1 cellular context compared by ENCODE assay signal in the genomic region with DNA sequence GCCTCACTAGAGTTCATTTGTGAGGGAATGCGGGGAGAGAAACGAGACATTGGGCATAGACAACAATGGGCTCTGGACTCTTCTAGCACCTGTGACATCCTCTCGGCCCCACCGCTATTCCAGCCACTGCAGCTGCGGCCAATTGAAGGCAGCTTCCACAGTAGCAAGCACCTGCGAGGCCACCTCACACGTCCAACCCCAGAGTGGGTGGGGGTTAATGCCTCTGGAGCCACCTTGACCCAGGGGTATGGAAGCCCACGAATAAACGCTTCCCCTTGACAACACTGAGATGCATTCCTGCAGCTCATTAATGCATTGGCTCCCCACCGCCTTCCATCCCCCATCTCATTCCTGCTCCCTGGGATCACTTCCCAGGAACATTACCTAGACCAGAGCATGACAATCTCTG.
TF ChIP-seq lines count a peak whose summit lies in the region.

No MANE protein-coding gene starts in this region.

TF ChIP-seq in SK-N-SH, 30 proteins besides CTCF, POLR2A, EP300 and RAD21 (continued from another document):
- TF ChIP-seq, protein P1, sequence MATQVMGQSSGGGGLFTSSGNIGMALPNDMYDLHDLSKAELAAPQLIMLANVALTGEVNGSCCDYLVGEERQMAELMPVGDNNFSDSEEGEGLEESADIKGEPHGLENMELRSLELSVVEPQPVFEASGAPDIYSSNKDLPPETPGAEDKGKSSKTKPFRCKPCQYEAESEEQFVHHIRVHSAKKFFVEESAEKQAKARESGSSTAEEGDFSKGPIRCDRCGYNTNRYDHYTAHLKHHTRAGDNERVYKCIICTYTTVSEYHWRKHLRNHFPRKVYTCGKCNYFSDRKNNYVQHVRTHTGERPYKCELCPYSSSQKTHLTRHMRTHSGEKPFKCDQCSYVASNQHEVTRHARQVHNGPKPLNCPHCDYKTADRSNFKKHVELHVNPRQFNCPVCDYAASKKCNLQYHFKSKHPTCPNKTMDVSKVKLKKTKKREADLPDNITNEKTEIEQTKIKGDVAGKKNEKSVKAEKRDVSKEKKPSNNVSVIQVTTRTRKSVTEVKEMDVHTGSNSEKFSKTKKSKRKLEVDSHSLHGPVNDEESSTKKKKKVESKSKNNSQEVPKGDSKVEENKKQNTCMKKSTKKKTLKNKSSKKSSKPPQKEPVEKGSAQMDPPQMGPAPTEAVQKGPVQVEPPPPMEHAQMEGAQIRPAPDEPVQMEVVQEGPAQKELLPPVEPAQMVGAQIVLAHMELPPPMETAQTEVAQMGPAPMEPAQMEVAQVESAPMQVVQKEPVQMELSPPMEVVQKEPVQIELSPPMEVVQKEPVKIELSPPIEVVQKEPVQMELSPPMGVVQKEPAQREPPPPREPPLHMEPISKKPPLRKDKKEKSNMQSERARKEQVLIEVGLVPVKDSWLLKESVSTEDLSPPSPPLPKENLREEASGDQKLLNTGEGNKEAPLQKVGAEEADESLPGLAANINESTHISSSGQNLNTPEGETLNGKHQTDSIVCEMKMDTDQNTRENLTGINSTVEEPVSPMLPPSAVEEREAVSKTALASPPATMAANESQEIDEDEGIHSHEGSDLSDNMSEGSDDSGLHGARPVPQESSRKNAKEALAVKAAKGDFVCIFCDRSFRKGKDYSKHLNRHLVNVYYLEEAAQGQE (IDR thresholded peaks at IDR 0.05; ENCODE audit: low read depth, low read length) = no peak
- TF ChIP-seq ELF1 (IDR thresholded peaks at IDR 0.05) (no peak), TEAD4 (IDR thresholded peaks at IDR 0.05; ENCODE audit: borderline replicate concordance, insufficient read depth) (no peak), EZH2phosphoT487 (IDR thresholded peaks at IDR 0.05; ENCODE audit: borderline replicate concordance, low read depth) (no peak), FOSL2 (IDR thresholded peaks at IDR 0.05; ENCODE audit: borderline replicate concordance, low read depth) (no peak), FOXM1 (IDR thresholded peaks at IDR 0.05; ENCODE audit: low read depth) (no peak)
- TF ChIP-seq, protein P2, sequence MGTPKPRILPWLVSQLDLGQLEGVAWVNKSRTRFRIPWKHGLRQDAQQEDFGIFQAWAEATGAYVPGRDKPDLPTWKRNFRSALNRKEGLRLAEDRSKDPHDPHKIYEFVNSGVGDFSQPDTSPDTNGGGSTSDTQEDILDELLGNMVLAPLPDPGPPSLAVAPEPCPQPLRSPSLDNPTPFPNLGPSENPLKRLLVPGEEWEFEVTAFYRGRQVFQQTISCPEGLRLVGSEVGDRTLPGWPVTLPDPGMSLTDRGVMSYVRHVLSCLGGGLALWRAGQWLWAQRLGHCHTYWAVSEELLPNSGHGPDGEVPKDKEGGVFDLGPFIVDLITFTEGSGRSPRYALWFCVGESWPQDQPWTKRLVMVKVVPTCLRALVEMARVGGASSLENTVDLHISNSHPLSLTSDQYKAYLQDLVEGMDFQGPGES (IDR thresholded peaks at IDR 0.05; ENCODE audit: low read depth, low read length) = no peak
- TF ChIP-seq, protein P3, sequence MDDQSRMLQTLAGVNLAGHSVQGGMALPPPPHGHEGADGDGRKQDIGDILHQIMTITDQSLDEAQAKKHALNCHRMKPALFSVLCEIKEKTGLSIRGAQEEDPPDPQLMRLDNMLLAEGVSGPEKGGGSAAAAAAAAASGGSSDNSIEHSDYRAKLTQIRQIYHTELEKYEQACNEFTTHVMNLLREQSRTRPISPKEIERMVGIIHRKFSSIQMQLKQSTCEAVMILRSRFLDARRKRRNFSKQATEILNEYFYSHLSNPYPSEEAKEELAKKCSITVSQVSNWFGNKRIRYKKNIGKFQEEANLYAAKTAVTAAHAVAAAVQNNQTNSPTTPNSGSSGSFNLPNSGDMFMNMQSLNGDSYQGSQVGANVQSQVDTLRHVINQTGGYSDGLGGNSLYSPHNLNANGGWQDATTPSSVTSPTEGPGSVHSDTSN (IDR thresholded peaks at IDR 0.05) = no peak
